In genomic region chr1:1531947-1532346, GRCh38 we compare ENCODE assay signal across 35 cellular contexts.
"Had no signal": no experiment of that assay in that cellular context is flagged by ENCODE, and none has a peak within 500 bp of the region (broad histone marks: within the 10 kb centered on the region; RNA-seq: fewer than 3 reads in every experiment).

No MANE protein-coding gene starts in this region.

- H3K27ac Mint-ChIP-seq: activated CD4-positive, alpha-beta memory T cell treated with anti-CD3 and anti-CD28 coated beads, Interleukin-2, amount 10 ng/mL, durations not matched to agents 7 days and 5 days; activated CD8-positive, alpha-beta memory T cell treated with anti-CD3 and anti-CD28 coated beads, Interleukin-2, amount 10 ng/mL, durations not matched to agents 7 days and 5 days; activated naive CD8-positive, alpha-beta T cell treated with anti-CD3 and anti-CD28 coated beads for 36 hours; activated T-helper 17 cell treated with anti-CD3 and anti-CD28 coated beads, Interleukin-2, amount 50 U/mL, for 72 hours had no signal

- H3K9me3 Mint-ChIP-seq: activated T-helper 17 cell treated with anti-CD3 and anti-CD28 coated beads, Interleukin-2, amount 50 U/mL, for 72 hours had no signal

- H3K4me3 ChIP-seq: cardiac muscle cell, PC-9 had no signal

- H3K4me1 Mint-ChIP-seq: activated CD4-positive, alpha-beta memory T cell treated with anti-CD3 and anti-CD28 coated beads, Interleukin-2, amount 10 ng/mL, durations not matched to agents 7 days and 5 days; activated CD8-positive, alpha-beta memory T cell treated with anti-CD3 and anti-CD28 coated beads, Interleukin-2, amount 10 ng/mL, durations not matched to agents 7 days and 5 days; activated naive CD8-positive, alpha-beta T cell treated with anti-CD3 and anti-CD28 coated beads for 36 hours; activated T-helper 17 cell treated with anti-CD3 and anti-CD28 coated beads, Interleukin-2, amount 50 U/mL, for 72 hours; central memory CD8-positive, alpha-beta T cell had no signal

- ATAC-seq: activated CD8-positive, alpha-beta memory T cell treated with anti-CD3 and anti-CD28 coated beads, Interleukin-2, amount 10 ng/mL, durations not matched to agents 7 days and 5 days; activated T-helper 17 cell treated with anti-CD3 and anti-CD28 coated beads, Interleukin-2, amount 50 U/mL, for 72 hours had no signal

- H3K4me3 Mint-ChIP-seq: activated CD4-positive, alpha-beta memory T cell treated with anti-CD3 and anti-CD28 coated beads, Interleukin-2, amount 10 ng/mL, durations not matched to agents 7 days and 5 days; activated CD8-positive, alpha-beta memory T cell treated with anti-CD3 and anti-CD28 coated beads, Interleukin-2, amount 10 ng/mL, durations not matched to agents 7 days and 5 days; activated naive CD8-positive, alpha-beta T cell treated with anti-CD3 and anti-CD28 coated beads for 36 hours; activated T-helper 17 cell treated with anti-CD3 and anti-CD28 coated beads, Interleukin-2, amount 50 U/mL, for 72 hours; central memory CD8-positive, alpha-beta T cell had no signal

- H3K27ac ChIP-seq: brain microvascular endothelial cell, PC-9, VCaP had no signal

- H2AFZ ChIP-seq: PC-9 had no signal

- H3K4me2 ChIP-seq: PC-9 had no signal

- H3K27me3 Mint-ChIP-seq: activated CD4-positive, alpha-beta memory T cell treated with anti-CD3 and anti-CD28 coated beads, Interleukin-2, amount 10 ng/mL, durations not matched to agents 7 days and 5 days; activated CD8-positive, alpha-beta memory T cell treated with anti-CD3 and anti-CD28 coated beads, Interleukin-2, amount 10 ng/mL, durations not matched to agents 7 days and 5 days; activated naive CD8-positive, alpha-beta T cell treated with anti-CD3 and anti-CD28 coated beads for 36 hours; activated T-helper 17 cell treated with anti-CD3 and anti-CD28 coated beads, Interleukin-2, amount 50 U/mL, for 72 hours; central memory CD8-positive, alpha-beta T cell had no signal

- H3K27me3 ChIP-seq: brain microvascular endothelial cell, cardiac muscle cell had no signal

- DNase-seq: activated CD4-positive, alpha-beta memory T cell treated with anti-CD3 and anti-CD28 coated beads, Interleukin-2, amount 10 ng/mL, durations not matched to agents 7 days and 5 days; activated CD4-positive, alpha-beta T cell treated with anti-CD3 and anti-CD28 coated beads for 1 hour; activated CD4-positive, alpha-beta T cell treated with anti-CD3 and anti-CD28 coated beads for 48 hours; activated CD4-positive, CD25-positive, alpha-beta regulatory T cell; activated CD8-positive, alpha-beta memory T cell treated with anti-CD3 and anti-CD28 coated beads for 24 hours; activated CD8-positive, alpha-beta memory T cell treated with anti-CD3 and anti-CD28 coated beads, Interleukin-2, amount 10 ng/mL, durations not matched to agents 7 days and 5 days; activated CD8-positive, alpha-beta memory T cell treated with anti-CD3 and anti-CD28 coated beads, Interleukin-2, amount 50 U/mL, for 48 hours; activated effector memory CD4-positive, alpha-beta T cell treated with anti-CD3 and anti-CD28 coated beads, Interleukin-2, amount 50 U/mL, for 16 hours; activated naive CD4-positive, alpha-beta T cell; activated naive CD4-positive, alpha-beta T cell treated with anti-CD3 and anti-CD28 coated beads, Interleukin-2, amount 50 U/mL, for 16 hours; activated naive CD8-positive, alpha-beta T cell treated with anti-CD3 and anti-CD28 coated beads for 36 hours; activated T-cell treated with anti-CD3 and anti-CD28 coated beads, Interleukin-2, amount 50 U/mL, for 48 hours; amniotic stem cell; aorta; brain microvascular endothelial cell; NCI-H1048; NCI-H1105 treated with DMSO at 0.1 percent for 48 hours; NCI-H1436; NCI-H1694; NCI-H1930; NCI-H2081 treated with DMSO at 0.1 percent for 48 hours; NCI-H226; NCI-H446 treated with DMSO at 0.1 percent for 48 hours; NCI-H524; NCI-H69; PC-9; Right ventricle myocardium superior; SW 1271; T-helper 1 cell; T-helper 2 cell; T-helper 9 cell had no signal
